In the genomic region with DNA sequence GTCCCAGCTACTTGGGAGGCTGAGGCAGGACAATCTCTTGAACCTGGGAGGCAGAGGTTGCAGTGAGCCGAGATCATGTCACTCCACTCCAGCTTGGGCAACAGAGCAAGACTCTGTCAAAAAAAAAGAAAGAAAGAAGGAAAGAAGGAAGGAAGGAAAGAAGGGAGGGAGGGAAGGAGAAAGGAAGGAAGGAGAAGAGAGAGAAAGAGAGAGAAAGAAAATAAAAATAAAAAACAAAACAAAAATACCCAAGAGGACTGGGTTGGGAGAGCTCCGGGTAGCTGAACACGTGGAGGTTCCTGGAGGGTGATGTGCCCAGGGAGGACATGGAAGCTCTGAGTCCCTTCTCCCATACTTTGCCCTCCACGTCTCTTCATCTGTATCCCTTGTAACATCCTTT, we compare ENCODE assay signal across 33 cellular contexts.
"Had no signal": no experiment of that assay in that cellular context is flagged by ENCODE, and none has a peak within 500 bp of the region (broad histone marks: within the 10 kb centered on the region; RNA-seq: fewer than 3 reads in every experiment).

No MANE protein-coding gene starts in this region.

- H3K9me3 Mint-ChIP-seq: activated CD4-positive, alpha-beta memory T cell treated with anti-CD3 and anti-CD28 coated beads for 36 hours; activated CD4-positive, alpha-beta T cell treated with anti-CD3 and anti-CD28 coated beads, Interleukin-2, amount 10 ng/mL, durations not matched to agents 24 days and 14 days; activated T-helper 1 cell treated with anti-CD3 and anti-CD28 coated beads, Interleukin-12 subunit alpha, Interleukin-12 subunit beta, Interleukin-2, Interleukin-4 antibody, amounts not matched to agents 30 ng/mL and 10 ng/mL and 1 ng/mL, durations not matched to agents 14 hours and 24 hours and 36 hours; activated T-helper 2 cell treated with anti-CD3 and anti-CD28 coated beads, Interferon-gamma antibody, Interleukin-2, Interleukin-4, amounts not matched to agents 10 μg/mL and 5 μg/mL and 100 μg/mL, durations not matched to agents 14 hours and 24 hours and 36 hours; dendritic cell treated with granulocyte-macrophage colony-stimulating factor and Interleukin-4, amounts not matched to agents 40 ng/mL and 50 ng/mL, for 4 days; endodermal cell had no signal

- H3K4me3 ChIP-seq: colonic mucosa, dorsolateral prefrontal cortex, esophagus muscularis mucosa, gastrocnemius medialis, heart left ventricle had no signal

- ATAC-seq: activated CD4-positive, alpha-beta T cell treated with anti-CD3 and anti-CD28 coated beads for 36 hours; activated CD8-positive, alpha-beta memory T cell treated with anti-CD3 and anti-CD28 coated beads, Interleukin-2, amount 10 ng/mL, durations not matched to agents 7 days and 5 days; activated CD8-positive, alpha-beta T cell treated with anti-CD3 and anti-CD28 coated beads, Interleukin-2, amount 10 ng/mL, durations not matched to agents 7 days and 5 days; foreskin keratinocyte; gastrocnemius medialis; heart left ventricle had no signal

- FAIRE-seq: astrocyte, bronchial epithelial cell had no signal

- H3K27ac Mint-ChIP-seq: activated CD4-positive, alpha-beta memory T cell treated with anti-CD3 and anti-CD28 coated beads for 36 hours; activated CD4-positive, alpha-beta T cell treated with anti-CD3 and anti-CD28 coated beads for 36 hours; activated CD4-positive, alpha-beta T cell treated with anti-CD3 and anti-CD28 coated beads, Interleukin-2, amount 10 ng/mL, durations not matched to agents 24 days and 14 days; activated CD8-positive, alpha-beta memory T cell treated with anti-CD3 and anti-CD28 coated beads, Interleukin-2, amount 10 ng/mL, durations not matched to agents 7 days and 5 days; activated CD8-positive, alpha-beta T cell treated with anti-CD3 and anti-CD28 coated beads, Interleukin-2, amount 10 ng/mL, durations not matched to agents 7 days and 5 days; activated naive CD8-positive, alpha-beta T cell; activated T-helper 1 cell treated with anti-CD3 and anti-CD28 coated beads, Interleukin-12 subunit alpha, Interleukin-12 subunit beta, Interleukin-2, Interleukin-4 antibody, amounts not matched to agents 30 ng/mL and 10 ng/mL and 1 ng/mL, durations not matched to agents 14 hours and 24 hours and 36 hours; activated T-helper 2 cell treated with anti-CD3 and anti-CD28 coated beads, Interferon-gamma antibody, Interleukin-2, Interleukin-4, amounts not matched to agents 10 μg/mL and 5 μg/mL and 100 μg/mL, durations not matched to agents 14 hours and 24 hours and 36 hours; dendritic cell treated with granulocyte-macrophage colony-stimulating factor and Interleukin-4, amounts not matched to agents 40 ng/mL and 50 ng/mL, for 4 days; endodermal cell had no signal

- H3K4me1 Mint-ChIP-seq: activated CD4-positive, alpha-beta T cell treated with anti-CD3 and anti-CD28 coated beads for 36 hours; activated CD4-positive, alpha-beta T cell treated with anti-CD3 and anti-CD28 coated beads, Interleukin-2, amount 10 ng/mL, durations not matched to agents 24 days and 14 days; activated CD8-positive, alpha-beta memory T cell treated with anti-CD3 and anti-CD28 coated beads, Interleukin-2, amount 10 ng/mL, durations not matched to agents 7 days and 5 days; endodermal cell had no signal

- H3K27ac ChIP-seq: brain microvascular endothelial cell, colonic mucosa, dorsolateral prefrontal cortex, esophagus muscularis mucosa, foreskin keratinocyte, gastrocnemius medialis, heart left ventricle had no signal

- H3K36me3 ChIP-seq: brain microvascular endothelial cell, colonic mucosa, esophagus muscularis mucosa, gastrocnemius medialis, heart left ventricle had no signal

- H3K4me1 ChIP-seq: colonic mucosa, esophagus muscularis mucosa, gastrocnemius medialis had no signal

- H3K27me3 Mint-ChIP-seq: activated CD8-positive, alpha-beta memory T cell treated with anti-CD3 and anti-CD28 coated beads, Interleukin-2, amount 10 ng/mL, durations not matched to agents 7 days and 5 days; activated naive CD8-positive, alpha-beta T cell had no signal

- H3K36me3 Mint-ChIP-seq: activated CD4-positive, alpha-beta memory T cell treated with anti-CD3 and anti-CD28 coated beads for 36 hours; activated CD8-positive, alpha-beta memory T cell treated with anti-CD3 and anti-CD28 coated beads, Interleukin-2, amount 10 ng/mL, durations not matched to agents 7 days and 5 days; activated naive CD8-positive, alpha-beta T cell had no signal

- H3K9me3 ChIP-seq: colonic mucosa, esophagus muscularis mucosa, gastrocnemius medialis, heart left ventricle had no signal

- DNase-seq: activated CD4-positive, alpha-beta memory T cell treated with anti-CD3 and anti-CD28 coated beads for 36 hours; activated CD4-positive, alpha-beta T cell treated with anti-CD3 and anti-CD28 coated beads for 36 hours; activated CD4-positive, alpha-beta T cell treated with anti-CD3 and anti-CD28 coated beads, Interleukin-2, amount 10 ng/mL, durations not matched to agents 24 days and 14 days; activated CD4-positive, CD25-positive, alpha-beta regulatory T cell; activated CD4-positive, CD25-positive, alpha-beta regulatory T cell treated with anti-CD3 and anti-CD28 coated beads, Interleukin-2, amount 50 U/mL, for 72 hours; activated CD8-positive, alpha-beta memory T cell treated with anti-CD3 and anti-CD28 coated beads, Interleukin-2, amount 10 ng/mL, durations not matched to agents 7 days and 5 days; activated CD8-positive, alpha-beta memory T cell treated with anti-CD3 and anti-CD28 coated beads, Interleukin-2, amount 50 U/mL, for 4 hours; activated CD8-positive, alpha-beta T cell treated with anti-CD3 and anti-CD28 coated beads, Interleukin-2, amount 10 ng/mL, durations not matched to agents 7 days and 5 days; activated gamma-delta T cell treated with Interleukin-2 at 50 U/mL for 16 hours; activated naive CD4-positive, alpha-beta T cell treated with anti-CD3 and anti-CD28 coated beads, Interleukin-2, amount 50 U/mL, for 16 hours; activated naive CD4-positive, alpha-beta T cell treated with Interleukin-2 at 50 U/mL for 16 hours; activated T-cell treated with anti-CD3 and anti-CD28 coated beads, Interleukin-2, amount 50 U/mL, for 1 hour; activated T-cell treated with anti-CD3 and anti-CD28 coated beads, Interleukin-2, amount 50 U/mL, for 48 hours; amniotic stem cell; anterior cingulate cortex; brain microvascular endothelial cell; colonic mucosa; dorsolateral prefrontal cortex; effector memory CD4-positive, alpha-beta T cell; endodermal cell; erythroblast; foreskin keratinocyte; gastrocnemius medialis; glutamatergic neuron; heart left ventricle; T-helper 2 cell had no signal

- H3K27me3 ChIP-seq: brain microvascular endothelial cell, colonic mucosa, dorsolateral prefrontal cortex, esophagus muscularis mucosa, foreskin keratinocyte, gastrocnemius medialis had no signal

- H3K4me3 Mint-ChIP-seq: activated CD4-positive, alpha-beta memory T cell treated with anti-CD3 and anti-CD28 coated beads for 36 hours; activated CD4-positive, alpha-beta T cell treated with anti-CD3 and anti-CD28 coated beads for 36 hours; activated CD4-positive, alpha-beta T cell treated with anti-CD3 and anti-CD28 coated beads, Interleukin-2, amount 10 ng/mL, durations not matched to agents 24 days and 14 days; activated CD8-positive, alpha-beta memory T cell treated with anti-CD3 and anti-CD28 coated beads, Interleukin-2, amount 10 ng/mL, durations not matched to agents 7 days and 5 days; activated CD8-positive, alpha-beta T cell treated with anti-CD3 and anti-CD28 coated beads, Interleukin-2, amount 10 ng/mL, durations not matched to agents 7 days and 5 days; activated naive CD8-positive, alpha-beta T cell; activated T-helper 1 cell treated with anti-CD3 and anti-CD28 coated beads, Interleukin-12 subunit alpha, Interleukin-12 subunit beta, Interleukin-2, Interleukin-4 antibody, amounts not matched to agents 30 ng/mL and 10 ng/mL and 1 ng/mL, durations not matched to agents 14 hours and 24 hours and 36 hours; dendritic cell treated with granulocyte-macrophage colony-stimulating factor and Interleukin-4, amounts not matched to agents 40 ng/mL and 50 ng/mL, for 4 days; endodermal cell had no signal
